In the genomic region with DNA sequence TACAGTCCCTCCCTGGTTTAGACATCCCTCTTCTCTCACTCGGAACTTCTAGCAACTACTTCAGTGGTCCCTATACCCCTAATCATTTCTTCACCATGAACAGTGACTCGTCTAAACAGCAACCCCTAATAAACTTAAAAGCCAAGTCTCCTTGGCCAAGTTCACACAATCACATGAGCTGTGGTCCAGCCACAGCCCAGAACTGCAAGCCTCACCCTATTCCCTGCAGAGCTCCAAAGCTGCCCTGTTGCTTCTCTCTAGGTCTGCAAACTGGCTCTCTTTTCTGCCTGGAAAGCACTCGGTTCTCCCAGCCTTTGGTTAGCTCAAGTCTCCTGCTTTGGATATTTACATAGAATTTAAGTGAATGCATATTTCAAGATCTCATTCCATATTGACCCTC, we compare ENCODE assay signal across 20 cellular contexts.
DNase-seq lines count a peak whose midpoint lies in the region; ATAC-seq, FAIRE-seq and TF ChIP-seq lines count a peak whose summit lies in the region.
"Had no signal": no experiment of that assay in that cellular context is flagged by ENCODE, and none has a peak within 500 bp of the region (broad histone marks: within the 10 kb centered on the region; RNA-seq: fewer than 3 reads in every experiment).

No MANE protein-coding gene starts in this region.

- no peak overlapping the region for H2AFZ ChIP-seq in astrocyte (ENCODE audit: low read depth, low read length)
- H2AFZ ChIP-seq: GM23248 had no signal

- no peak overlapping the region for H3K4me3 Mint-ChIP-seq in astrocyte (ENCODE audit: unreplicated experiment)
- H3K4me3 Mint-ChIP-seq: CD4-positive, alpha-beta T cell had no signal

- H3K79me2 ChIP-seq in astrocyte (ENCODE audit: insufficient read depth, low read length): peaks cover 21% of the 10 kb centered on the region

- H3K9me3 ChIP-seq in astrocyte (ENCODE audit: insufficient read depth, low read depth, low read length): no peaks in the 10 kb centered on the region
- no peaks in the 10 kb centered on the region for H3K9me3 ChIP-seq in right cardiac atrium (ENCODE audit: control insufficient read depth, low read length)
- H3K9me3 ChIP-seq in tibial artery: no peaks in the 10 kb centered on the region

- no peaks in the 10 kb centered on the region for H3K36me3 Mint-ChIP-seq in astrocyte (ENCODE audit: low read depth, unreplicated experiment)

- H3K9ac ChIP-seq in astrocyte (ENCODE audit: low read length): peak overlapping the region; percentile 68
- H3K9ac ChIP-seq: GM23248 had no signal

- no peak overlapping the region for H3K27ac Mint-ChIP-seq in astrocyte (ENCODE audit: unreplicated experiment)
- H3K27ac Mint-ChIP-seq: CD4-positive, alpha-beta T cell had no signal

- WGBS in right cardiac atrium: 50% methylated on average over 3 of the region's 3 CpGs

- TF ChIP-seq CTCF in astrocyte (IDR thresholded peaks at IDR 0.05; ENCODE audit: insufficient read depth, low read depth, low read length) (no peak), fibroblast of the aortic adventitia (IDR thresholded peaks at IDR 0.05; ENCODE audit: insufficient read depth, low read length) (no peak), tibial artery (IDR thresholded peaks at IDR 0.05) (no peak)

- H4K20me1 ChIP-seq in astrocyte (ENCODE audit: insufficient read depth, low read length): no peaks in the 10 kb centered on the region

- peak overlapping the region; percentile 61 for H3K4me2 ChIP-seq in astrocyte (ENCODE audit: low read length)

- H3K4me1 ChIP-seq in astrocyte (ENCODE audit: insufficient read depth, low read length) (peaks cover 24% of the 10 kb centered on the region), right cardiac atrium (ENCODE audit: control insufficient read depth, insufficient read depth, low read length) (peaks cover 13% of the 10 kb centered on the region), tibial artery (peaks cover 0 to 66% (median 38%) of the 10 kb centered on the region in 4 donors)

- ATAC-seq in right cardiac atrium (peak; percentile 51 to 82), HG03442 (IDR thresholded peaks at IDR 0.05; ENCODE audit: unreplicated experiment) (no peak)
- ATAC-seq: HCT116 had no signal

- H3K27me3 ChIP-seq in astrocyte (ENCODE audit: insufficient read depth, low read length) (no peaks in the 10 kb centered on the region), right cardiac atrium (ENCODE audit: control insufficient read depth, insufficient read depth) (no peaks in the 10 kb centered on the region), tibial artery (no peaks in the 10 kb centered on the region)

- H3K36me3 ChIP-seq in astrocyte (ENCODE audit: insufficient read depth, low read length): no peaks in the 10 kb centered on the region
- H3K36me3 ChIP-seq in tibial artery: no peaks in the 10 kb centered on the region

- peaks cover 7% of the 10 kb centered on the region for H3K4me1 Mint-ChIP-seq in astrocyte (ENCODE audit: low read depth, unreplicated experiment)

- H3K4me3 ChIP-seq in astrocyte (ENCODE audit: insufficient read depth, low read depth, low read length) (no peak overlapping the region), fibroblast of the aortic adventitia (ENCODE audit: low read depth, low read length) (no peak overlapping the region), right cardiac atrium (ENCODE audit: low read length) (no peak overlapping the region), tibial artery (no peak overlapping the region)
- H3K4me3 ChIP-seq: GM23248 had no signal

- no peak for FAIRE-seq in astrocyte (lab: Jason Lieb, UNC)

- H3K27ac ChIP-seq in astrocyte (ENCODE audit: low read depth, low read length): peak overlapping the region; percentile 83
- H3K27ac ChIP-seq in right cardiac atrium (ENCODE audit: low read length): peak overlapping the region; percentile 88
- H3K27ac ChIP-seq in tibial artery: peak overlapping the region; percentile 50 to 65
- H3K27ac ChIP-seq: GM23248, RWPE1 had no signal

- DNase-seq in astrocyte (ENCODE audit: low read depth): peak; percentile 49
- peak; percentile 42 for DNase-seq in fibroblast of the aortic adventitia (ENCODE audit: low read depth)
- DNase-seq in right cardiac atrium: peak in 1 of 3 donors; percentile 64
- no peak for DNase-seq in tibial artery
- no peak for DNase-seq in RPMI8226
- DNase-seq in NCI-H345 treated with DMSO at 0.1 percent for 48 hours (lab: John Stamatoyannopoulos, UW; ENCODE audit: unreplicated experiment): no peak
- DNase-seq: AML-193; CD4-positive, alpha-beta T cell; DMS79 treated with DMSO at 0.1 percent for 48 hours; GDM1; GM23248; NCI-H1436 treated with DMSO at 0.1 percent for 48 hours; NCI-H2081 treated with DMSO at 0.1 percent for 48 hours; NCI-H2227 treated with DMSO at 0.1 percent for 48 hours; NCI-H526 treated with DMSO at 0.1 percent for 48 hours; NK-92 treated with Interleukin-12 subunit alpha and Interleukin-12 subunit beta, amount 100 ng/mL, for 24 hours; OCI-M1 had no signal

- intact Hi-C loops in right cardiac atrium (cut with DNase I) (no loop called here), tibial artery (cut with DNase I; ENCODE audit: low total_unique reads) (loop anchor here (5.0 kb wide), 1 partner anchor 1035 kb away; no protein-coding TSS in a partner anchor)

- no peaks in the 10 kb centered on the region for H3K9me3 Mint-ChIP-seq in astrocyte (ENCODE audit: unreplicated experiment)
- H3K9me3 Mint-ChIP-seq: CD4-positive, alpha-beta T cell had no signal

- no peaks in the 10 kb centered on the region for H3K27me3 Mint-ChIP-seq in astrocyte (ENCODE audit: low read depth, unreplicated experiment)
- H3K27me3 Mint-ChIP-seq: CD4-positive, alpha-beta T cell had no signal

Comparison
In these comparisons a context has a peak if more than half of its experiments do, and no peak if none do; other contexts are left out.
1. DNase-seq: peak in astrocyte (single experiment) and fibroblast of the aortic adventitia (single experiment); none in tibial artery (0 of 2), RPMI8226 (single experiment) and NCI-H345 treated with DMSO at 0.1 percent for 48 hours (single experiment).
2. Peak in every context shown above with its lines, with median percentiles within 50 percentile points of each other: H3K27ac ChIP-seq.